ENCODE assay signal across 21 cellular contexts in the genomic region with DNA sequence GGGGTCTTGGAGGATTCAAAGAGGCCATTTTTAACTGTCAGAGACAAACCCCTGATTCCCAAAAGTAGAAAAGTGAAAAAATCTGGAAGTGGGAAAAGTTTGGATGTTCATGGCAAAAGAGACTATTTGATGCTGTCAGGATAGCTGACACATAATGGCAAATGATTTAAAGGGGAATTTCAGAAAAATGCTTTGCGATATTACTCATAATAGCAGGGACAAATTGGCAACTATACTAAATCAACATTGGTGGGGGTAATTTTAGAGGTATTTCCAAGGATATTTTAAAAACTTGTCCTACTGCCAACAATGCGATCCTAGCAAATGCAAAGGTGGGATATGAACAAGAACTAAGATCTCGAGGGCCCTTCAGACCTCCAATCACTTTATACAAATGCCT. TPM values are rescaled to one million over a fixed set of nuclear protein-coding genes. Genes with fewer than 3 reads are reported as not detected.
"Had no signal": no experiment of that assay in that cellular context is flagged by ENCODE, and none has a peak within 500 bp of the region (broad histone marks: within the 10 kb centered on the region; RNA-seq: fewer than 3 reads in every experiment).

No MANE protein-coding gene starts in this region.

- H3K36me3 ChIP-seq: brain microvascular endothelial cell, gastrocnemius medialis, heart right ventricle, neutrophil had no signal

- DNase-seq: activated CD4-positive, alpha-beta T cell treated with anti-CD3 and anti-CD28 coated beads, Interleukin-2, amount 10 ng/mL, durations not matched to agents 24 days and 14 days; activated CD4-positive, CD25-positive, alpha-beta regulatory T cell; activated CD8-positive, alpha-beta memory T cell treated with anti-CD3 and anti-CD28 coated beads, Interleukin-2, amount 50 U/mL, for 48 hours; activated gamma-delta T cell; activated T-cell treated with anti-CD3 and anti-CD28 coated beads, Interleukin-2, amount 50 U/mL, for 72 hours; amygdala; brain microvascular endothelial cell; cerebellar nuclear complex; dermis blood vessel endothelial cell; gastrocnemius medialis; heart right ventricle; mucosa of descending colon; natural killer cell; stimulated activated CD4-positive, alpha-beta T cell treated with anti-CD3 and anti-CD28 coated beads, Interleukin-2, amount 100 ng/mL, for 48 hours; stimulated activated naive B cell treated with anti-CD40 and anti-IgM and Interleukin-4, amounts not matched to agents 10 μg/mL and 1 μg/mL and 100 μg/mL, for 72 hours; trophoblast cell had no signal

- H3K27me3 ChIP-seq: brain microvascular endothelial cell, gastrocnemius medialis, heart right ventricle had no signal

- H3K27ac ChIP-seq: brain microvascular endothelial cell, gastrocnemius medialis, neutrophil had no signal

- ATAC-seq: activated T-cell treated with anti-CD3 and anti-CD28 coated beads, Interleukin-2, amount 50 U/mL, for 72 hours; gastrocnemius medialis; heart right ventricle; left lobe of liver; mucosa of descending colon; natural killer cell; stimulated activated naive B cell treated with anti-CD40 and anti-IgM and Interleukin-4, amounts not matched to agents 10 μg/mL and 1 μg/mL and 100 μg/mL, for 72 hours had no signal

- H3K9me3 ChIP-seq: gastrocnemius medialis, mucosa of descending colon, neutrophil had no signal

- FAIRE-seq: keratinocyte had no signal

- H3K4me3 ChIP-seq: gastrocnemius medialis, heart right ventricle, mucosa of descending colon had no signal

RNA-seq across cellular contexts. Expression of a gene that starts 31.2 kb away (rescaled TPM):
- total RNA-seq: dermis blood vessel endothelial cell, epithelial cell of proximal tubule, gastrocnemius medialis, heart right ventricle, mucosa of descending colon, natural killer cell, subcutaneous adipose tissue had no signal

RNA-seq across cellular contexts. Expression of a gene that starts 37.0 kb away (rescaled TPM):
- total RNA-seq: epithelial cell of proximal tubule, left lobe of liver had no signal
